In genomic region chr17:75636381-75637142, GRCh38 we compare ENCODE assay signal across 17 cellular contexts. TPM values are rescaled to one million over a fixed set of nuclear protein-coding genes. Genes with fewer than 3 reads are reported as not detected.
DNase-seq lines count a peak whose midpoint lies in the region; ATAC-seq and TF ChIP-seq lines count a peak whose summit lies in the region.
"Had no signal": no experiment of that assay in that cellular context is flagged by ENCODE, and none has a peak within 500 bp of the region (broad histone marks: within the 10 kb centered on the region; RNA-seq: fewer than 3 reads in every experiment).

No MANE protein-coding gene starts in this region.

- H3K36me3 Mint-ChIP-seq in nephron progenitor cell (ENCODE audit: low read depth), result no peaks in the 10 kb centered on the region
- H3K36me3 Mint-ChIP-seq: natural killer cell had no signal

- ATAC-seq in heart right ventricle (peak in 7 of 8 donors; percentile 28 to 72 (median 42)), GM18867 (IDR thresholded peaks at IDR 0.05; ENCODE audit: unreplicated experiment) (no peak), GM18858 (IDR thresholded peaks at IDR 0.05; ENCODE audit: unreplicated experiment) (no peak)
- ATAC-seq: activated T-helper 17 cell treated with anti-CD3 and anti-CD28 coated beads, Interleukin-2, amount 50 U/mL, for 72 hours; effector memory CD8-positive, alpha-beta T cell; natural killer cell had no signal

- in situ Hi-C loops in transverse colon (cut with MboI; ENCODE audit: low pct_ligation_motif_present in 1 of 4, low pct_unique_long_range_greater_than_20kb in 1 of 4, low sequenced_read_pairs in 3 of 4), result no loop called here

- peaks cover 3% of the 10 kb centered on the region for H3K27me3 Mint-ChIP-seq in nephron progenitor cell (ENCODE audit: low read depth, poor library complexity)
- H3K27me3 Mint-ChIP-seq: activated T-helper 17 cell treated with anti-CD3 and anti-CD28 coated beads, Interleukin-2, amount 50 U/mL, for 72 hours; effector memory CD8-positive, alpha-beta T cell; memory B cell had no signal

- H3K4me1 ChIP-seq in heart right ventricle, result peaks cover 14 to 84% (median 64%) of the 10 kb centered on the region in 9 donors
- peaks cover 12 to 53% (median 47%) of the 10 kb centered on the region in 4 donors for H3K4me1 ChIP-seq in transverse colon

- no peaks in the 10 kb centered on the region for H3K9me3 Mint-ChIP-seq in nephron progenitor cell
- H3K9me3 Mint-ChIP-seq: activated T-helper 17 cell treated with anti-CD3 and anti-CD28 coated beads, Interleukin-2, amount 50 U/mL, for 72 hours; effector memory CD8-positive, alpha-beta T cell; memory B cell; natural killer cell had no signal

- no peak for TF ChIP-seq POLR2A in transverse colon (IDR thresholded peaks at IDR 0.05)

- H3K4me3 Mint-ChIP-seq in nephron progenitor cell, result no peak overlapping the region
- H3K4me3 Mint-ChIP-seq: activated T-helper 17 cell treated with anti-CD3 and anti-CD28 coated beads, Interleukin-2, amount 50 U/mL, for 72 hours; effector memory CD8-positive, alpha-beta T cell; memory B cell; natural killer cell had no signal

- H3K9me3 ChIP-seq in heart right ventricle (no peaks in the 10 kb centered on the region), transverse colon (no peaks in the 10 kb centered on the region)
- H3K9me3 ChIP-seq: prostate gland, thoracic aorta had no signal

- WGBS in heart right ventricle, 2 donors, result 59 to 78% methylated on average over 19 of the region's 19 CpGs
- 87% methylated on average over 16 of the region's 19 CpGs; no CpG with 5 or more reads in 1 of the 2 donors for WGBS in transverse colon (ENCODE audit: low coverage in 1 of 2), 2 donors

- intact Hi-C loops in heart right ventricle (cut with DNase I), result loop anchor here in 1 of 10 donors (10.0 kb wide), 1 partner anchor 58 kb away; no protein-coding TSS in a partner anchor
- intact Hi-C loops in transverse colon (cut with DNase I; ENCODE audit: low total_unique reads), result no loop called here

- DNase-seq in HuH-7.5 (ENCODE audit: low spot score) (peak; percentile 3), heart right ventricle (peak in 1 of 2 donors; percentile 54), nephron progenitor cell (no peak), transverse colon (no peak), OCI-M1 (lab: John Stamatoyannopoulos, UW) (no peak), activated T-cell treated with anti-CD3 and anti-CD28 coated beads for 4 hours (no peak)
- DNase-seq: effector memory CD8-positive, alpha-beta T cell; EL; natural killer cell; NCI-H1105 treated with DMSO at 0.1 percent for 48 hours; NCI-H510A had no signal

- peak overlapping the region; percentile 47 to 94 (median 89) for H3K27ac ChIP-seq in heart right ventricle
- H3K27ac ChIP-seq in transverse colon, result peak overlapping the region; percentile 27 to 84 (median 40)
- H3K27ac ChIP-seq: prostate gland, thoracic aorta had no signal

- peaks cover 0 to 22% (median 0%) of the 10 kb centered on the region in 9 donors for H3K36me3 ChIP-seq in heart right ventricle
- no peaks in the 10 kb centered on the region for H3K36me3 ChIP-seq in transverse colon
- H3K36me3 ChIP-seq: prostate gland, thoracic aorta had no signal

- H3K27ac Mint-ChIP-seq in nephron progenitor cell, result peak overlapping the region; percentile 29
- H3K27ac Mint-ChIP-seq: activated T-helper 17 cell treated with anti-CD3 and anti-CD28 coated beads, Interleukin-2, amount 50 U/mL, for 72 hours; memory B cell; natural killer cell had no signal

- H3K4me1 Mint-ChIP-seq in nephron progenitor cell, result peaks cover 39% of the 10 kb centered on the region
- H3K4me1 Mint-ChIP-seq: activated T-helper 17 cell treated with anti-CD3 and anti-CD28 coated beads, Interleukin-2, amount 50 U/mL, for 72 hours had no signal

- no peak for TF ChIP-seq CTCF in heart right ventricle (IDR thresholded peaks at IDR 0.05)
- TF ChIP-seq CTCF in nephron progenitor cell (IDR thresholded peaks at IDR 0.05), result no peak
- no peak for TF ChIP-seq CTCF in transverse colon (IDR thresholded peaks at IDR 0.05)

- H3K27me3 ChIP-seq in heart right ventricle (no peaks in the 10 kb centered on the region), transverse colon (no peaks in the 10 kb centered on the region)

- H3K4me3 ChIP-seq in heart right ventricle, result peak overlapping the region in 2 of 10 donors; percentile 5 to 9
- H3K4me3 ChIP-seq in transverse colon, result no peak overlapping the region
- H3K4me3 ChIP-seq: prostate gland, thoracic aorta had no signal

- TF ChIP-seq EP300 in transverse colon (IDR thresholded peaks at IDR 0.05; ENCODE audit: low read depth), result no peak

RNA-seq across cellular contexts. Expression of gene SMIM5, which starts 3.3 kb away (rescaled TPM):
- total RNA-seq in heart right ventricle (10 to 100 TPM in 2 of 10 donors, 1 to 10 TPM in 8; 1.9 to 14.2 (median 6.5) TPM), transverse colon (10 to 100 TPM in 3 of 4 donors, not detected in 1; 31.3 to 71.4 (median 50.0) TPM)
- 10 to 100 TPM in 1 of 2 donors, 1 to 10 TPM in 1; 3.1 to 19.2 TPM for polyA plus RNA-seq in heart right ventricle

RNA-seq across cellular contexts. Expression of gene RECQL5, which starts 30.4 kb away (rescaled TPM):
- total RNA-seq in heart right ventricle, result 10 to 100 TPM in 8 of 10 donors, 1 to 10 TPM in 2; 9.2 to 14.4 (median 10.7) TPM
- polyA plus RNA-seq in heart right ventricle, result 10 to 100 TPM in 1 of 2 donors, 1 to 10 TPM in 1; 6.3 to 32.1 TPM
- 100 to 1,000 TPM in 2 of 4 donors, 10 to 100 TPM in 2; 25.1 to 129 (median 80.3) TPM for total RNA-seq in transverse colon

RNA-seq across cellular contexts. Expression of gene SAP30BP, which starts 30.6 kb away (rescaled TPM):
- total RNA-seq in heart right ventricle (10 to 100 TPM; 41.7 to 64.4 (median 55.8) TPM), transverse colon (10 to 100 TPM; 49.0 to 83.8 (median 71.4) TPM)
- polyA plus RNA-seq in heart right ventricle, result 100 to 1,000 TPM in 1 of 2 donors, 10 to 100 TPM in 1; 78.4 to 115 TPM

RNA-seq across cellular contexts. Expression of gene MYO15B, which starts 49.0 kb away (rescaled TPM):
- total RNA-seq in heart right ventricle, result 10 to 100 TPM; 27.9 to 62.2 (median 45.8) TPM
- 100 to 1,000 TPM in 1 of 2 donors, 10 to 100 TPM in 1; 30.8 to 205 TPM for polyA plus RNA-seq in heart right ventricle
- 1,000 to 10,000 TPM in 1 of 4 donors, 100 to 1,000 TPM in 2, 10 to 100 TPM in 1; 59.3 to 1,778 (median 829) TPM for total RNA-seq in transverse colon

Comparison
In these comparisons a context has a peak if more than half of its experiments do, and no peak if none do; other contexts are left out.
1. ATAC-seq: peak in heart right ventricle (7 of 8); none in GM18867 (single experiment) and GM18858 (single experiment).